3 cellular contexts compared by ENCODE assay signal in the genomic region with DNA sequence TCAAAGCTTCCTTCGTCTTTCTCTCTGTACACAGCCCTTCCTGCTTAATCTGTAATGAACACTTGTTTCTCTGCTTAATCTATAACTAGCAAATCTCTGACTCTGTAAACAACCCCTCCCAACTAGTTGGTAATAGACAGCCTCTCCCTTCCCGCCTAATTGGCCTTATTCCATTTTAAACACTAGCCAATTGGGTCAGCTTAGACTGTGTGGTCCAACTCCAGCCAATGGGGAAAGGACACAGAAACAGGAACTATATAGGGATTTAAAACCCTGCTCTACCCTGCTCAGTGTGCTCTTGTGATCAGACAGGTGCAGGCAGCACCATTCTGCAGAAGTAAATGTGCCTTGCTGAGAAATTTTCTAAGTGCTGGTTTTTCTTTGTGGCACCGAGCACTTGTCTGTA.
TF ChIP-seq lines count a peak whose summit lies in the region.

No MANE protein-coding gene starts in this region.

TF ChIP-seq in HEK293, 187 proteins besides CTCF, POLR2A, EP300 and RAD21:
- TF ChIP-seq ZNF561 (tag by site-specific recombination; IDR thresholded peaks at IDR 0.05; ENCODE audit: borderline replicate concordance): 0 out of 2 replicates have a peak, but pooled peaks have one; percentile 53
- TF ChIP-seq HOXC10 (CRISPR knock-in tag; IDR thresholded peaks at IDR 0.05): no peak
- TF ChIP-seq, protein P1, sequence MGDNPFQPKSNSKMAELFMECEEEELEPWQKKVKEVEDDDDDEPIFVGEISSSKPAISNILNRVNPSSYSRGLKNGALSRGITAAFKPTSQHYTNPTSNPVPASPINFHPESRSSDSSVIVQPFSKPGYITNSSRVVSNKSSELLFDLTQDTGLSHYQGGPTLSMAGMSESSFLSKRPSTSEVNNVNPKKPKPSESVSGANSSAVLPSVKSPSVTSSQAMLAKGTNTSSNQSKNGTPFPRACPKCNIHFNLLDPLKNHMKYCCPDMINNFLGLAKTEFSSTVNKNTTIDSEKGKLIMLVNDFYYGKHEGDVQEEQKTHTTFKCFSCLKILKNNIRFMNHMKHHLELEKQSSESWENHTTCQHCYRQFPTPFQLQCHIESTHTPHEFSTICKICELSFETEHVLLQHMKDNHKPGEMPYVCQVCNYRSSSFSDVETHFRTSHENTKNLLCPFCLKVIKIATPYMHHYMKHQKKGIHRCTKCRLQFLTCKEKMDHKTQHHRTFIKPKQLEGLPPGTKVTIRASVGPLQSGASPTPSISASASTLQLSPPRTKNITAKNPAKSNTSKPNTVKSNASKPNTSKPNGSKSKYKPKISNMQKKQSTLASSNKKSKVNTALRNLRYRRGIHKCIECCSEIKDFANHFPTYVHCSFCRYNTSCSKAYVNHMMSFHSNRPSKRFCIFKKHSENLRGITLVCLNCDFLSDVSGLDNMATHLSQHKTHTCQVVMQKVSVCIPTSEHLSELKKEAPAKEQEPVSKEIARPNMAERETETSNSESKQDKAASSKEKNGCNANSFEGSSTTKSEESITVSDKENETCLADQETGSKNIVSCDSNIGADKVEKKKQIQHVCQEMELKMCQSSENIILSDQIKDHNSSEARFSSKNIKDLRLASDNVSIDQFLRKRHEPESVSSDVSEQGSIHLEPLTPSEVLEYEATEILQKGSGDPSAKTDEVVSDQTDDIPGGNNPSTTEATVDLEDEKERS (tag by site-specific recombination; IDR thresholded peaks at IDR 0.05): no peak
- TF ChIP-seq ZNF621 (tag by site-specific recombination; IDR thresholded peaks at IDR 0.05): no peak
- TF ChIP-seq, protein P2, sequence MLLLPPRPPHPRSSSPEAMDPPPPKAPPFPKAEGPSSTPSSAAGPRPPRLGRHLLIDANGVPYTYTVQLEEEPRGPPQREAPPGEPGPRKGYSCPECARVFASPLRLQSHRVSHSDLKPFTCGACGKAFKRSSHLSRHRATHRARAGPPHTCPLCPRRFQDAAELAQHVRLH (tag by site-specific recombination; IDR thresholded peaks at IDR 0.05): no peak
- no peak for TF ChIP-seq ZNF292 (tag by site-specific recombination; IDR thresholded peaks at IDR 0.05; ENCODE audit: borderline replicate concordance, low read depth)
- no peak for TF ChIP-seq EGR2 (tag by site-specific recombination; IDR thresholded peaks at IDR 0.05; ENCODE audit: low read depth)
- TF ChIP-seq ZNF571 (tag by site-specific recombination; IDR thresholded peaks at IDR 0.05): no peak
- peak; percentile 99 for TF ChIP-seq SETDB1 (IDR thresholded peaks at IDR 0.05; ENCODE audit: insufficient read length, low read length)
- no peak for TF ChIP-seq GLIS1 (tag by site-specific recombination; IDR thresholded peaks at IDR 0.05)
- TF ChIP-seq KLF7 (tag by site-specific recombination; IDR thresholded peaks at IDR 0.05; ENCODE audit: borderline replicate concordance): no peak

TF ChIP-seq in GM12878, 131 proteins besides CTCF, POLR2A, EP300 and RAD21:
- TF ChIP-seq NR2C2 (IDR thresholded peaks at IDR 0.05; ENCODE audit: borderline replicate concordance, control insufficient read depth, insufficient read length, low read depth) (no peak), NFYA (IDR thresholded peaks at IDR 0.05; ENCODE audit: borderline replicate concordance, low read depth, low read length) (no peak), KAT2A (conservative IDR thresholded peaks at IDR 0.05; ENCODE audit: control insufficient read depth, low read depth, low read length) (no peak), CBX5 (IDR thresholded peaks at IDR 0.05; ENCODE audit: low read depth) (peak; percentile 99), KLF5 (IDR thresholded peaks at IDR 0.05; ENCODE audit: partially characterized antibody) (peak; percentile 65), CBX3 (IDR thresholded peaks at IDR 0.05; ENCODE audit: borderline replicate concordance, low read depth) (peak; percentile 99)
- TF ChIP-seq, protein P3, sequence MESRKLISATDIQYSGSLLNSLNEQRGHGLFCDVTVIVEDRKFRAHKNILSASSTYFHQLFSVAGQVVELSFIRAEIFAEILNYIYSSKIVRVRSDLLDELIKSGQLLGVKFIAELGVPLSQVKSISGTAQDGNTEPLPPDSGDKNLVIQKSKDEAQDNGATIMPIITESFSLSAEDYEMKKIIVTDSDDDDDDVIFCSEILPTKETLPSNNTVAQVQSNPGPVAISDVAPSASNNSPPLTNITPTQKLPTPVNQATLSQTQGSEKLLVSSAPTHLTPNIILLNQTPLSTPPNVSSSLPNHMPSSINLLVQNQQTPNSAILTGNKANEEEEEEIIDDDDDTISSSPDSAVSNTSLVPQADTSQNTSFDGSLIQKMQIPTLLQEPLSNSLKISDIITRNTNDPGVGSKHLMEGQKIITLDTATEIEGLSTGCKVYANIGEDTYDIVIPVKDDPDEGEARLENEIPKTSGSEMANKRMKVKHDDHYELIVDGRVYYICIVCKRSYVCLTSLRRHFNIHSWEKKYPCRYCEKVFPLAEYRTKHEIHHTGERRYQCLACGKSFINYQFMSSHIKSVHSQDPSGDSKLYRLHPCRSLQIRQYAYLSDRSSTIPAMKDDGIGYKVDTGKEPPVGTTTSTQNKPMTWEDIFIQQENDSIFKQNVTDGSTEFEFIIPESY (IDR thresholded peaks at IDR 0.05): no peak
- TF ChIP-seq, protein P4, sequence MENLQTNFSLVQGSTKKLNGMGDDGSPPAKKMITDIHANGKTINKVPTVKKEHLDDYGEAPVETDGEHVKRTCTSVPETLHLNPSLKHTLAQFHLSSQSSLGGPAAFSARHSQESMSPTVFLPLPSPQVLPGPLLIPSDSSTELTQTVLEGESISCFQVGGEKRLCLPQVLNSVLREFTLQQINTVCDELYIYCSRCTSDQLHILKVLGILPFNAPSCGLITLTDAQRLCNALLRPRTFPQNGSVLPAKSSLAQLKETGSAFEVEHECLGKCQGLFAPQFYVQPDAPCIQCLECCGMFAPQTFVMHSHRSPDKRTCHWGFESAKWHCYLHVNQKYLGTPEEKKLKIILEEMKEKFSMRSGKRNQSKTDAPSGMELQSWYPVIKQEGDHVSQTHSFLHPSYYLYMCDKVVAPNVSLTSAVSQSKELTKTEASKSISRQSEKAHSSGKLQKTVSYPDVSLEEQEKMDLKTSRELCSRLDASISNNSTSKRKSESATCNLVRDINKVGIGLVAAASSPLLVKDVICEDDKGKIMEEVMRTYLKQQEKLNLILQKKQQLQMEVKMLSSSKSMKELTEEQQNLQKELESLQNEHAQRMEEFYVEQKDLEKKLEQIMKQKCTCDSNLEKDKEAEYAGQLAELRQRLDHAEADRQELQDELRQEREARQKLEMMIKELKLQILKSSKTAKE (IDR thresholded peaks at IDR 0.05; ENCODE audit: low read depth, poor library complexity, severe bottlenecking): peak; percentile 30
- TF ChIP-seq, protein P5, sequence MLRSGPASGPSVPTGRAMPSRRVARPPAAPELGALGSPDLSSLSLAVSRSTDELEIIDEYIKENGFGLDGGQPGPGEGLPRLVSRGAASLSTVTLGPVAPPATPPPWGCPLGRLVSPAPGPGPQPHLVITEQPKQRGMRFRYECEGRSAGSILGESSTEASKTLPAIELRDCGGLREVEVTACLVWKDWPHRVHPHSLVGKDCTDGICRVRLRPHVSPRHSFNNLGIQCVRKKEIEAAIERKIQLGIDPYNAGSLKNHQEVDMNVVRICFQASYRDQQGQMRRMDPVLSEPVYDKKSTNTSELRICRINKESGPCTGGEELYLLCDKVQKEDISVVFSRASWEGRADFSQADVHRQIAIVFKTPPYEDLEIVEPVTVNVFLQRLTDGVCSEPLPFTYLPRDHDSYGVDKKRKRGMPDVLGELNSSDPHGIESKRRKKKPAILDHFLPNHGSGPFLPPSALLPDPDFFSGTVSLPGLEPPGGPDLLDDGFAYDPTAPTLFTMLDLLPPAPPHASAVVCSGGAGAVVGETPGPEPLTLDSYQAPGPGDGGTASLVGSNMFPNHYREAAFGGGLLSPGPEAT (IDR thresholded peaks at IDR 0.05; ENCODE audit: low read depth): peak; percentile 47; the same call in 1 of the 2 replicates
- TF ChIP-seq, protein P6, sequence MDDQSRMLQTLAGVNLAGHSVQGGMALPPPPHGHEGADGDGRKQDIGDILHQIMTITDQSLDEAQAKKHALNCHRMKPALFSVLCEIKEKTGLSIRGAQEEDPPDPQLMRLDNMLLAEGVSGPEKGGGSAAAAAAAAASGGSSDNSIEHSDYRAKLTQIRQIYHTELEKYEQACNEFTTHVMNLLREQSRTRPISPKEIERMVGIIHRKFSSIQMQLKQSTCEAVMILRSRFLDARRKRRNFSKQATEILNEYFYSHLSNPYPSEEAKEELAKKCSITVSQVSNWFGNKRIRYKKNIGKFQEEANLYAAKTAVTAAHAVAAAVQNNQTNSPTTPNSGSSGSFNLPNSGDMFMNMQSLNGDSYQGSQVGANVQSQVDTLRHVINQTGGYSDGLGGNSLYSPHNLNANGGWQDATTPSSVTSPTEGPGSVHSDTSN (IDR thresholded peaks at IDR 0.05; ENCODE audit: insufficient replicate concordance, low read depth, low read length): no peak
- TF ChIP-seq, protein P7, sequence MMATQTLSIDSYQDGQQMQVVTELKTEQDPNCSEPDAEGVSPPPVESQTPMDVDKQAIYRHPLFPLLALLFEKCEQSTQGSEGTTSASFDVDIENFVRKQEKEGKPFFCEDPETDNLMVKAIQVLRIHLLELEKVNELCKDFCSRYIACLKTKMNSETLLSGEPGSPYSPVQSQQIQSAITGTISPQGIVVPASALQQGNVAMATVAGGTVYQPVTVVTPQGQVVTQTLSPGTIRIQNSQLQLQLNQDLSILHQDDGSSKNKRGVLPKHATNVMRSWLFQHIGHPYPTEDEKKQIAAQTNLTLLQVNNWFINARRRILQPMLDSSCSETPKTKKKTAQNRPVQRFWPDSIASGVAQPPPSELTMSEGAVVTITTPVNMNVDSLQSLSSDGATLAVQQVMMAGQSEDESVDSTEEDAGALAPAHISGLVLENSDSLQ (IDR thresholded peaks at IDR 0.05): no peak

TF ChIP-seq in HepG2, 621 proteins besides CTCF, POLR2A, EP300 and RAD21 (continues in another document):
- TF ChIP-seq, protein P8, sequence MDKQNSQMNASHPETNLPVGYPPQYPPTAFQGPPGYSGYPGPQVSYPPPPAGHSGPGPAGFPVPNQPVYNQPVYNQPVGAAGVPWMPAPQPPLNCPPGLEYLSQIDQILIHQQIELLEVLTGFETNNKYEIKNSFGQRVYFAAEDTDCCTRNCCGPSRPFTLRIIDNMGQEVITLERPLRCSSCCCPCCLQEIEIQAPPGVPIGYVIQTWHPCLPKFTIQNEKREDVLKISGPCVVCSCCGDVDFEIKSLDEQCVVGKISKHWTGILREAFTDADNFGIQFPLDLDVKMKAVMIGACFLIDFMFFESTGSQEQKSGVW (CRISPR knock-in tag; IDR thresholded peaks at IDR 0.05; ENCODE audit: borderline replicate concordance): no peak
- TF ChIP-seq RBM22 (optimal IDR thresholded peaks at IDR 0.05; ENCODE audit: low read length) (peak; percentile 17), ZNF772 (CRISPR knock-in tag; IDR thresholded peaks at IDR 0.05) (no peak), ZNF3 (CRISPR knock-in tag; IDR thresholded peaks at IDR 0.05) (no peak), CBX5 (CRISPR knock-in tag; IDR thresholded peaks at IDR 0.05; ENCODE audit: borderline replicate concordance) (peak; percentile 65; the same call in 1 of the 2 replicates), ZBTB7A (CRISPR knock-in tag; IDR thresholded peaks at IDR 0.05) (no peak), SOX13 (IDR thresholded peaks at IDR 0.05) (no peak), SOX13 (CRISPR knock-in tag; conservative IDR thresholded peaks at IDR 0.05 in 1 of 2, IDR thresholded peaks at IDR 0.05 in 1 of 2) (0 out of 4 replicates have a peak, but pooled peaks of 1 of the 2 experiments have one; percentile 15), ELF3 (CRISPR knock-in tag; IDR thresholded peaks at IDR 0.05) (no peak), CBX1 (IDR thresholded peaks at IDR 0.05; ENCODE audit: low read depth) (peak; percentile 47), ZNF572 (CRISPR knock-in tag; IDR thresholded peaks at IDR 0.05) (no peak)
- TF ChIP-seq, protein P9, sequence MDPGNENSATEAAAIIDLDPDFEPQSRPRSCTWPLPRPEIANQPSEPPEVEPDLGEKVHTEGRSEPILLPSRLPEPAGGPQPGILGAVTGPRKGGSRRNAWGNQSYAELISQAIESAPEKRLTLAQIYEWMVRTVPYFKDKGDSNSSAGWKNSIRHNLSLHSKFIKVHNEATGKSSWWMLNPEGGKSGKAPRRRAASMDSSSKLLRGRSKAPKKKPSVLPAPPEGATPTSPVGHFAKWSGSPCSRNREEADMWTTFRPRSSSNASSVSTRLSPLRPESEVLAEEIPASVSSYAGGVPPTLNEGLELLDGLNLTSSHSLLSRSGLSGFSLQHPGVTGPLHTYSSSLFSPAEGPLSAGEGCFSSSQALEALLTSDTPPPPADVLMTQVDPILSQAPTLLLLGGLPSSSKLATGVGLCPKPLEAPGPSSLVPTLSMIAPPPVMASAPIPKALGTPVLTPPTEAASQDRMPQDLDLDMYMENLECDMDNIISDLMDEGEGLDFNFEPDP (CRISPR knock-in tag; conservative IDR thresholded peaks at IDR 0.05): no peak
- TF ChIP-seq, protein P1 (CRISPR knock-in tag; IDR thresholded peaks at IDR 0.05): peak; percentile 97
- TF ChIP-seq, protein P10, sequence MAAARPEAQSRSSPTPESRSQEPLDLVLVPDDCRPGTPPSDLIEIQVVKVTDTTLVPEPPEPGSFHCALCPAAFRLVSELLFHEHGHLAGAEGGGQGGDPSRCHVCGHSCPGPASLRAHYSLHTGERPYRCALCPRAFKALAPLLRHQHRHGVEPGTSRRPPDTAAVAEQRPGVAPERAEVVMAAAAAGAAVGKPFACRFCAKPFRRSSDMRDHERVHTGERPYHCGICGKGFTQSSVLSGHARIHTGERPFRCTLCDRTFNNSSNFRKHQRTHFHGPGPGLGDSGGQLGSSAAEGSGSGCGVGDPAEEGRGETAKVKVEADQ (CRISPR knock-in tag; IDR thresholded peaks at IDR 0.05; ENCODE audit: borderline replicate concordance): 0 out of 2 replicates have a peak, but pooled peaks have one; percentile 36
- TF ChIP-seq, protein P11, sequence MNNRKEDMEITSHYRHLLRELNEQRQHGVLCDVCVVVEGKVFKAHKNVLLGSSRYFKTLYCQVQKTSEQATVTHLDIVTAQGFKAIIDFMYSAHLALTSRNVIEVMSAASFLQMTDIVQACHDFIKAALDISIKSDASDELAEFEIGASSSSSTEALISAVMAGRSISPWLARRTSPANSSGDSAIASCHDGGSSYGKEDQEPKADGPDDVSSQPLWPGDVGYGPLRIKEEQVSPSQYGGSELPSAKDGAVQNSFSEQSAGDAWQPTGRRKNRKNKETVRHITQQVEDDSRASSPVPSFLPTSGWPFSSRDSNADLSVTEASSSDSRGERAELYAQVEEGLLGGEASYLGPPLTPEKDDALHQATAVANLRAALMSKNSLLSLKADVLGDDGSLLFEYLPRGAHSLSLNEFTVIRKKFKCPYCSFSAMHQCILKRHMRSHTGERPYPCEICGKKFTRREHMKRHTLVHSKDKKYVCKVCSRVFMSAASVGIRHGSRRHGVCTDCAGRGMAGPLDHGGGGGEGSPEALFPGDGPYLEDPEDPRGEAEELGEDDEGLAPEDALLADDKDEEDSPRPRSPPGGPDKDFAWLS (CRISPR knock-in tag; IDR thresholded peaks at IDR 0.05; ENCODE audit: borderline replicate concordance): no peak
